ENCODE assay signal across 1 cellular context in genomic region chr11:75204012-75204674, GRCh38.
TF ChIP-seq lines count a peak whose summit lies in the region.

No MANE protein-coding gene starts in this region.

TF ChIP-seq in HepG2, 621 proteins besides CTCF, POLR2A, EP300 and RAD21 (continued from another document and continues in another):
- no peak for TF ChIP-seq ISX (CRISPR knock-in tag; conservative IDR thresholded peaks at IDR 0.05)
- peak; percentile 72; the same call in 1 of the 2 replicates for TF ChIP-seq PHF21A (CRISPR knock-in tag; IDR thresholded peaks at IDR 0.05)
- TF ChIP-seq SMAD9 (CRISPR knock-in tag; IDR thresholded peaks at IDR 0.05): no peak
- TF ChIP-seq ZNF709 (CRISPR knock-in tag; IDR thresholded peaks at IDR 0.05): no peak
- TF ChIP-seq TMF1 (CRISPR knock-in tag; IDR thresholded peaks at IDR 0.05; ENCODE audit: low read depth): no peak
- no peak for TF ChIP-seq SCMH1 (CRISPR knock-in tag; IDR thresholded peaks at IDR 0.05; ENCODE audit: borderline replicate concordance)
- TF ChIP-seq ZNF816 (CRISPR knock-in tag; IDR thresholded peaks at IDR 0.05; ENCODE audit: borderline replicate concordance): no peak
- no peak; the same call in 1 of the 2 replicates for TF ChIP-seq NFKB2 (CRISPR knock-in tag; IDR thresholded peaks at IDR 0.05; ENCODE audit: borderline replicate concordance)
- TF ChIP-seq KLF16 (CRISPR knock-in tag; IDR thresholded peaks at IDR 0.05): no peak
- TF ChIP-seq MTA1 (CRISPR knock-in tag; IDR thresholded peaks at IDR 0.05; ENCODE audit: borderline replicate concordance): peak; percentile 95
- TF ChIP-seq, protein P1, sequence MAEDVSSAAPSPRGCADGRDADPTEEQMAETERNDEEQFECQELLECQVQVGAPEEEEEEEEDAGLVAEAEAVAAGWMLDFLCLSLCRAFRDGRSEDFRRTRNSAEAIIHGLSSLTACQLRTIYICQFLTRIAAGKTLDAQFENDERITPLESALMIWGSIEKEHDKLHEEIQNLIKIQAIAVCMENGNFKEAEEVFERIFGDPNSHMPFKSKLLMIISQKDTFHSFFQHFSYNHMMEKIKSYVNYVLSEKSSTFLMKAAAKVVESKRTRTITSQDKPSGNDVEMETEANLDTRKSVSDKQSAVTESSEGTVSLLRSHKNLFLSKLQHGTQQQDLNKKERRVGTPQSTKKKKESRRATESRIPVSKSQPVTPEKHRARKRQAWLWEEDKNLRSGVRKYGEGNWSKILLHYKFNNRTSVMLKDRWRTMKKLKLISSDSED (CRISPR knock-in tag; IDR thresholded peaks at IDR 0.05): no peak
- no peak for TF ChIP-seq GABPA (IDR thresholded peaks at IDR 0.05; ENCODE audit: low read depth, low read length)
- TF ChIP-seq GABPA (CRISPR knock-in tag; IDR thresholded peaks at IDR 0.05; ENCODE audit: low read depth): no peak
- TF ChIP-seq, protein P2, sequence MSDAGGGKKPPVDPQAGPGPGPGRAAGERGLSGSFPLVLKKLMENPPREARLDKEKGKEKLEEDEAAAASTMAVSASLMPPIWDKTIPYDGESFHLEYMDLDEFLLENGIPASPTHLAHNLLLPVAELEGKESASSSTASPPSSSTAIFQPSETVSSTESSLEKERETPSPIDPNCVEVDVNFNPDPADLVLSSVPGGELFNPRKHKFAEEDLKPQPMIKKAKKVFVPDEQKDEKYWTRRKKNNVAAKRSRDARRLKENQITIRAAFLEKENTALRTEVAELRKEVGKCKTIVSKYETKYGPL (CRISPR knock-in tag; IDR thresholded peaks at IDR 0.05): no peak
- no peak for TF ChIP-seq TBX3 (IDR thresholded peaks at IDR 0.05; ENCODE audit: borderline replicate concordance)
- peak; percentile 44; the same call in 1 of the 2 replicates for TF ChIP-seq ATF7-NPFF (CRISPR knock-in tag; IDR thresholded peaks at IDR 0.05; ENCODE audit: low read depth)
- TF ChIP-seq HNF4A (CRISPR knock-in tag; IDR thresholded peaks at IDR 0.05): peak; percentile 96
- peak; percentile 34; the same call in 1 of the 2 replicates for TF ChIP-seq POLR2AphosphoS5 (IDR thresholded peaks at IDR 0.05; ENCODE audit: low read depth, low read length)
- no peak for TF ChIP-seq ARNT2 (CRISPR knock-in tag; IDR thresholded peaks at IDR 0.05; ENCODE audit: low read depth)
- TF ChIP-seq ZFYVE20 (CRISPR knock-in tag; IDR thresholded peaks at IDR 0.05; ENCODE audit: borderline replicate concordance, low read depth): no peak
- no peak for TF ChIP-seq DNMT3B (CRISPR knock-in tag; conservative IDR thresholded peaks at IDR 0.05)
- no peak; the same call in 1 of the 2 replicates for TF ChIP-seq SIX4 (CRISPR knock-in tag; IDR thresholded peaks at IDR 0.05)
- no peak for TF ChIP-seq ZKSCAN8 (CRISPR knock-in tag; IDR thresholded peaks at IDR 0.05; ENCODE audit: borderline replicate concordance)
- no peak for TF ChIP-seq SMAD1 (CRISPR knock-in tag; IDR thresholded peaks at IDR 0.05; ENCODE audit: borderline replicate concordance, low read depth)
- TF ChIP-seq ZMAT3 (CRISPR knock-in tag; conservative IDR thresholded peaks at IDR 0.05): peak; percentile 48; the same call in 1 of the 2 replicates
- no peak for TF ChIP-seq ATF4 (CRISPR knock-in tag; IDR thresholded peaks at IDR 0.05)
- no peak for TF ChIP-seq FOXA1 (IDR thresholded peaks at IDR 0.05)
- TF ChIP-seq FOXA1 (CRISPR knock-in tag; IDR thresholded peaks at IDR 0.05): peak; percentile 7; the same call in 1 of the 2 replicates
- peak; percentile 79 for TF ChIP-seq NR2F2 (IDR thresholded peaks at IDR 0.05; ENCODE audit: borderline replicate concordance, low read depth)
- TF ChIP-seq ZFP91 (CRISPR knock-in tag; IDR thresholded peaks at IDR 0.05; ENCODE audit: borderline replicate concordance): 0 out of 2 replicates have a peak, but pooled peaks have one; percentile 11
- no peak for TF ChIP-seq TCF12 (IDR thresholded peaks at IDR 0.05)
- 0 out of 2 replicates have a peak, but pooled peaks have one; percentile 72 for TF ChIP-seq TCF12 (CRISPR knock-in tag; IDR thresholded peaks at IDR 0.05)
- no peak for TF ChIP-seq SAFB2 (CRISPR knock-in tag; IDR thresholded peaks at IDR 0.05; ENCODE audit: borderline replicate concordance, low read depth)
- TF ChIP-seq SMYD3 (CRISPR knock-in tag; IDR thresholded peaks at IDR 0.05): no peak
- TF ChIP-seq MZF1 (CRISPR knock-in tag; IDR thresholded peaks at IDR 0.05; ENCODE audit: borderline replicate concordance): no peak
- no peak for TF ChIP-seq RORA (CRISPR knock-in tag; IDR thresholded peaks at IDR 0.05)
- no peak for TF ChIP-seq RFX1 (IDR thresholded peaks at IDR 0.05)
- 0 out of 2 replicates have a peak, but pooled peaks have one; percentile 26 for TF ChIP-seq TSC22D2 (CRISPR knock-in tag; IDR thresholded peaks at IDR 0.05; ENCODE audit: borderline replicate concordance)
- TF ChIP-seq KDM4B (CRISPR knock-in tag; IDR thresholded peaks at IDR 0.05): no peak
- no peak for TF ChIP-seq PHF8 (CRISPR knock-in tag; IDR thresholded peaks at IDR 0.05)
- TF ChIP-seq ZNF224 (CRISPR knock-in tag; IDR thresholded peaks at IDR 0.05): no peak; the same call in 1 of the 2 replicates
- TF ChIP-seq TBP (CRISPR knock-in tag; IDR thresholded peaks at IDR 0.05): no peak
- TF ChIP-seq, protein P3, sequence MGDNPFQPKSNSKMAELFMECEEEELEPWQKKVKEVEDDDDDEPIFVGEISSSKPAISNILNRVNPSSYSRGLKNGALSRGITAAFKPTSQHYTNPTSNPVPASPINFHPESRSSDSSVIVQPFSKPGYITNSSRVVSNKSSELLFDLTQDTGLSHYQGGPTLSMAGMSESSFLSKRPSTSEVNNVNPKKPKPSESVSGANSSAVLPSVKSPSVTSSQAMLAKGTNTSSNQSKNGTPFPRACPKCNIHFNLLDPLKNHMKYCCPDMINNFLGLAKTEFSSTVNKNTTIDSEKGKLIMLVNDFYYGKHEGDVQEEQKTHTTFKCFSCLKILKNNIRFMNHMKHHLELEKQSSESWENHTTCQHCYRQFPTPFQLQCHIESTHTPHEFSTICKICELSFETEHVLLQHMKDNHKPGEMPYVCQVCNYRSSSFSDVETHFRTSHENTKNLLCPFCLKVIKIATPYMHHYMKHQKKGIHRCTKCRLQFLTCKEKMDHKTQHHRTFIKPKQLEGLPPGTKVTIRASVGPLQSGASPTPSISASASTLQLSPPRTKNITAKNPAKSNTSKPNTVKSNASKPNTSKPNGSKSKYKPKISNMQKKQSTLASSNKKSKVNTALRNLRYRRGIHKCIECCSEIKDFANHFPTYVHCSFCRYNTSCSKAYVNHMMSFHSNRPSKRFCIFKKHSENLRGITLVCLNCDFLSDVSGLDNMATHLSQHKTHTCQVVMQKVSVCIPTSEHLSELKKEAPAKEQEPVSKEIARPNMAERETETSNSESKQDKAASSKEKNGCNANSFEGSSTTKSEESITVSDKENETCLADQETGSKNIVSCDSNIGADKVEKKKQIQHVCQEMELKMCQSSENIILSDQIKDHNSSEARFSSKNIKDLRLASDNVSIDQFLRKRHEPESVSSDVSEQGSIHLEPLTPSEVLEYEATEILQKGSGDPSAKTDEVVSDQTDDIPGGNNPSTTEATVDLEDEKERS (CRISPR knock-in tag; IDR thresholded peaks at IDR 0.05): 0 out of 2 replicates have a peak, but pooled peaks have one; percentile 40
- no peak for TF ChIP-seq ZNF101 (CRISPR knock-in tag; IDR thresholded peaks at IDR 0.05; ENCODE audit: borderline replicate concordance, low read depth)
- TF ChIP-seq TCF7 (IDR thresholded peaks at IDR 0.05; ENCODE audit: low read depth): peak; percentile 66; the same call in 1 of the 2 replicates
- TF ChIP-seq, protein P4, sequence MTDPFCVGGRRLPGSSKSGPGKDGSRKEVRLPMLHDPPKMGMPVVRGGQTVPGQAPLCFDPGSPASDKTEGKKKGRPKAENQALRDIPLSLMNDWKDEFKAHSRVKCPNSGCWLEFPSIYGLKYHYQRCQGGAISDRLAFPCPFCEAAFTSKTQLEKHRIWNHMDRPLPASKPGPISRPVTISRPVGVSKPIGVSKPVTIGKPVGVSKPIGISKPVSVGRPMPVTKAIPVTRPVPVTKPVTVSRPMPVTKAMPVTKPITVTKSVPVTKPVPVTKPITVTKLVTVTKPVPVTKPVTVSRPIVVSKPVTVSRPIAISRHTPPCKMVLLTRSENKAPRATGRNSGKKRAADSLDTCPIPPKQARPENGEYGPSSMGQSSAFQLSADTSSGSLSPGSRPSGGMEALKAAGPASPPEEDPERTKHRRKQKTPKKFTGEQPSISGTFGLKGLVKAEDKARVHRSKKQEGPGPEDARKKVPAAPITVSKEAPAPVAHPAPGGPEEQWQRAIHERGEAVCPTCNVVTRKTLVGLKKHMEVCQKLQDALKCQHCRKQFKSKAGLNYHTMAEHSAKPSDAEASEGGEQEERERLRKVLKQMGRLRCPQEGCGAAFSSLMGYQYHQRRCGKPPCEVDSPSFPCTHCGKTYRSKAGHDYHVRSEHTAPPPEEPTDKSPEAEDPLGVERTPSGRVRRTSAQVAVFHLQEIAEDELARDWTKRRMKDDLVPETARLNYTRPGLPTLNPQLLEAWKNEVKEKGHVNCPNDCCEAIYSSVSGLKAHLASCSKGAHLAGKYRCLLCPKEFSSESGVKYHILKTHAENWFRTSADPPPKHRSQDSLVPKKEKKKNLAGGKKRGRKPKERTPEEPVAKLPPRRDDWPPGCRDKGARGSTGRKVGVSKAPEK (CRISPR knock-in tag; IDR thresholded peaks at IDR 0.05; ENCODE audit: borderline replicate concordance): no peak; the same call in 1 of the 2 replicates
- no peak for TF ChIP-seq ZHX2 (IDR thresholded peaks at IDR 0.05; ENCODE audit: low read depth)
- no peak for TF ChIP-seq ZHX2 (CRISPR knock-in tag; IDR thresholded peaks at IDR 0.05; ENCODE audit: borderline replicate concordance)
- TF ChIP-seq XBP1 (CRISPR knock-in tag; IDR thresholded peaks at IDR 0.05): no peak
- no peak for TF ChIP-seq ELF4 (CRISPR knock-in tag; IDR thresholded peaks at IDR 0.05; ENCODE audit: borderline replicate concordance)
- TF ChIP-seq ZNF639 (CRISPR knock-in tag; conservative IDR thresholded peaks at IDR 0.05): no peak
- TF ChIP-seq ZNF563 (CRISPR knock-in tag; IDR thresholded peaks at IDR 0.05): no peak
- TF ChIP-seq ZNF225 (CRISPR knock-in tag; IDR thresholded peaks at IDR 0.05): no peak
- no peak for TF ChIP-seq WIZ (CRISPR knock-in tag; IDR thresholded peaks at IDR 0.05)
- no peak for TF ChIP-seq HMG20B (CRISPR knock-in tag; conservative IDR thresholded peaks at IDR 0.05)
- peak; percentile 27 for TF ChIP-seq U2AF1 (optimal IDR thresholded peaks at IDR 0.05; ENCODE audit: low read depth, low read length)
